ENCODE assay signal across 1 cellular context in genomic region chr10:13685885-13686284, GRCh38.
TF ChIP-seq lines count a peak whose summit lies in the region.

No MANE protein-coding gene starts in this region.

TF ChIP-seq in GM12878, 131 proteins besides CTCF, POLR2A, EP300 and RAD21 (continued from another document):
- TF ChIP-seq, protein P1, sequence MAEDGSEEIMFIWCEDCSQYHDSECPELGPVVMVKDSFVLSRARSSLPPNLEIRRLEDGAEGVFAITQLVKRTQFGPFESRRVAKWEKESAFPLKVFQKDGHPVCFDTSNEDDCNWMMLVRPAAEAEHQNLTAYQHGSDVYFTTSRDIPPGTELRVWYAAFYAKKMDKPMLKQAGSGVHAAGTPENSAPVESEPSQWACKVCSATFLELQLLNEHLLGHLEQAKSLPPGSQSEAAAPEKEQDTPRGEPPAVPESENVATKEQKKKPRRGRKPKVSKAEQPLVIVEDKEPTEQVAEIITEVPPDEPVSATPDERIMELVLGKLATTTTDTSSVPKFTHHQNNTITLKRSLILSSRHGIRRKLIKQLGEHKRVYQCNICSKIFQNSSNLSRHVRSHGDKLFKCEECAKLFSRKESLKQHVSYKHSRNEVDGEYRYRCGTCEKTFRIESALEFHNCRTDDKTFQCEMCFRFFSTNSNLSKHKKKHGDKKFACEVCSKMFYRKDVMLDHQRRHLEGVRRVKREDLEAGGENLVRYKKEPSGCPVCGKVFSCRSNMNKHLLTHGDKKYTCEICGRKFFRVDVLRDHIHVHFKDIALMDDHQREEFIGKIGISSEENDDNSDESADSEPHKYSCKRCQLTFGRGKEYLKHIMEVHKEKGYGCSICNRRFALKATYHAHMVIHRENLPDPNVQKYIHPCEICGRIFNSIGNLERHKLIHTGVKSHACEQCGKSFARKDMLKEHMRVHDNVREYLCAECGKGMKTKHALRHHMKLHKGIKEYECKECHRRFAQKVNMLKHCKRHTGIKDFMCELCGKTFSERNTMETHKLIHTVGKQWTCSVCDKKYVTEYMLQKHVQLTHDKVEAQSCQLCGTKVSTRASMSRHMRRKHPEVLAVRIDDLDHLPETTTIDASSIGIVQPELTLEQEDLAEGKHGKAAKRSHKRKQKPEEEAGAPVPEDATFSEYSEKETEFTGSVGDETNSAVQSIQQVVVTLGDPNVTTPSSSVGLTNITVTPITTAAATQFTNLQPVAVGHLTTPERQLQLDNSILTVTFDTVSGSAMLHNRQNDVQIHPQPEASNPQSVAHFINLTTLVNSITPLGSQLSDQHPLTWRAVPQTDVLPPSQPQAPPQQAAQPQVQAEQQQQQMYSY (CRISPR knock-in tag; IDR thresholded peaks at IDR 0.05), result no peak
- no peak for TF ChIP-seq ZNF274 (IDR thresholded peaks at IDR 0.05; ENCODE audit: insufficient read depth, insufficient read length)
- TF ChIP-seq EED (IDR thresholded peaks at IDR 0.05; ENCODE audit: low read depth), result no peak
- TF ChIP-seq BCL11A (IDR thresholded peaks at IDR 0.05; ENCODE audit: low read depth, low read length), result no peak
- no peak for TF ChIP-seq SUZ12 (IDR thresholded peaks at IDR 0.05; ENCODE audit: unreplicated experiment)
- TF ChIP-seq HDAC2 (IDR thresholded peaks at IDR 0.05), result no peak
